ENCODE assay signal across 18 cellular contexts in genomic region chr2:63364866-63365265, GRCh38.
DNase-seq lines count a peak whose midpoint lies in the region; ATAC-seq lines count a peak whose summit lies in the region.
"Had no signal": no experiment of that assay in that cellular context is flagged by ENCODE, and none has a peak within 500 bp of the region (broad histone marks: within the 10 kb centered on the region; RNA-seq: fewer than 3 reads in every experiment).

No MANE protein-coding gene starts in this region.

- DNase-seq in COLO668 (lab: John Stamatoyannopoulos, UW; ENCODE audit: unreplicated experiment) (peak; percentile 46), NCI-H128 (lab: John Stamatoyannopoulos, UW; ENCODE audit: unreplicated experiment) (peak; percentile 49), NCI-H345 (lab: John Stamatoyannopoulos, UW) (peak; percentile 96), SK-N-MC (ENCODE audit: low read depth, low spot score) (peak; percentile 24), hepatic stellate cell (ENCODE audit: low spot score) (no peak)
- DNase-seq in activated CD4-positive, alpha-beta T cell treated with anti-CD3 and anti-CD28 coated beads, Interleukin-2, amount 50 U/mL, for 48 hours: no peak
- DNase-seq: activated CD4-positive, alpha-beta memory T cell treated with anti-CD3 and anti-CD28 coated beads, Interleukin-2, amount 10 ng/mL, durations not matched to agents 7 days and 5 days; activated T-cell treated with anti-CD3 and anti-CD28 coated beads, Interleukin-2, amount 50 U/mL, for 4 hours; CD4-positive, CD25-positive, alpha-beta regulatory T cell; cortex of kidney; left ventricle myocardium inferior; stimulated activated naive CD8-positive, alpha-beta T cell treated with anti-CD3 and anti-CD28 coated beads, Interleukin-15, Interleukin-2, amounts not matched to agents 100 U/mL and 50 U/mL, for 24 hours; SW 1271; upper lobe of left lung had no signal

- H3K9me3 ChIP-seq in SK-N-MC (ENCODE audit: low read depth, low read length): no peaks in the 10 kb centered on the region
- H3K9me3 ChIP-seq: neutrophil, upper lobe of left lung had no signal

- no peak overlapping the region for H3K9ac ChIP-seq in SK-N-MC (ENCODE audit: insufficient read length)

- ATAC-seq in HG02885 (IDR thresholded peaks at IDR 0.05; ENCODE audit: poor library complexity, unreplicated experiment): no peak
- no peak for ATAC-seq in GM19455 (IDR thresholded peaks at IDR 0.05; ENCODE audit: unreplicated experiment)
- ATAC-seq: activated T-cell treated with anti-CD3 and anti-CD28 coated beads, Interleukin-2, amount 50 U/mL, for 4 hours; stimulated activated naive CD8-positive, alpha-beta T cell treated with anti-CD3 and anti-CD28 coated beads, Interleukin-15, Interleukin-2, amounts not matched to agents 100 U/mL and 50 U/mL, for 24 hours had no signal

- no peak overlapping the region for H3K27ac ChIP-seq in SK-N-MC
- H3K27ac ChIP-seq: left ventricle myocardium inferior, neutrophil, right atrium auricular region, upper lobe of left lung had no signal

- H3K36me3 ChIP-seq in SK-N-MC (ENCODE audit: insufficient read depth, low read length): no peaks in the 10 kb centered on the region
- H3K36me3 ChIP-seq: neutrophil, right atrium auricular region, upper lobe of left lung had no signal

- H3K4me3 ChIP-seq in SK-N-MC: no peak overlapping the region
- H3K4me3 ChIP-seq: left ventricle myocardium inferior, right atrium auricular region, upper lobe of left lung had no signal

Comparison
In these comparisons a context has a peak if more than half of its experiments do, and no peak if none do; other contexts are left out.
1. DNase-seq: peak in COLO668 (single experiment), NCI-H128 (single experiment), NCI-H345 (single experiment) and SK-N-MC (single experiment); none in activated CD4-positive, alpha-beta T cell treated with anti-CD3 and anti-CD28 coated beads, Interleukin-2, amount 50 U/mL, for 48 hours (0 of 2) and hepatic stellate cell (single experiment).